In genomic region chr12:9673404-9674225, GRCh38 we compare ENCODE assay signal across 1 cellular context.
A peak's percentile ranks its signal among the peaks of the same experiment; 100 is the strongest.
TF ChIP-seq lines count a peak whose summit lies in the region.

No MANE protein-coding gene starts in this region.

TF ChIP-seq in K562, 482 proteins besides CTCF, POLR2A, EP300 and RAD21 (continued from another document):
- TF ChIP-seq CEBPZ (IDR thresholded peaks at IDR 0.05; ENCODE audit: borderline replicate concordance, low read depth, low read length) (no peak), E2F8 (IDR thresholded peaks at IDR 0.05; ENCODE audit: low read depth, partially characterized antibody) (no peak), KDM1A (IDR thresholded peaks at IDR 0.05) (peak; percentile 47 to 58; a peak in 3 of 4 replicates), PKNOX1 (IDR thresholded peaks at IDR 0.05) (0 out of 2 replicates have a peak, but pooled peaks have one; percentile 9), ZNF778 (CRISPR knock-in tag; IDR thresholded peaks at IDR 0.05) (no peak), MBD2 (IDR thresholded peaks at IDR 0.05; ENCODE audit: borderline replicate concordance, low read depth) (no peak), GATAD2B (IDR thresholded peaks at IDR 0.05; ENCODE audit: borderline replicate concordance) (no peak), ZNF551 (CRISPR knock-in tag; IDR thresholded peaks at IDR 0.05) (no peak), LEF1 (IDR thresholded peaks at IDR 0.05) (peak; percentile 84), NCOR1 (IDR thresholded peaks at IDR 0.05) (peak; percentile 67), HDAC2 (IDR thresholded peaks at IDR 0.05) (peak; percentile 62; the same call in 1 of the 2 replicates), ETV1 (tag; conservative IDR thresholded peaks at IDR 0.05; ENCODE audit: low read depth) (peak; percentile 71), MTA3 (IDR thresholded peaks at IDR 0.05; ENCODE audit: borderline replicate concordance) (peak; percentile 30; the same call in 1 of the 2 replicates), CHD2 (IDR thresholded peaks at IDR 0.05; ENCODE audit: low read depth, low read length) (no peak), TAF1 (IDR thresholded peaks at IDR 0.05; ENCODE audit: control insufficient read depth, extremely low read depth, insufficient read depth, low read length, severe bottlenecking) (peak; percentile 28), FOSL1 (tag; conservative IDR thresholded peaks at IDR 0.05) (peak; percentile 86), SMARCC2 (IDR thresholded peaks at IDR 0.05; ENCODE audit: low read depth) (0 out of 2 replicates have a peak, but pooled peaks have one; percentile 49), HSF4 (CRISPR knock-in tag; IDR thresholded peaks at IDR 0.05; ENCODE audit: borderline replicate concordance) (no peak)
